Comparison of ENCODE assay signal across 1 cellular context in genomic region chr10:6088721-6089333, GRCh38.
A peak's percentile ranks its signal among the peaks of the same experiment; 100 is the strongest.
TF ChIP-seq lines count a peak whose summit lies in the region.

Gene RBM17, plus strand, starts transcription at chr10:6089034. Its CDS starts 8,032 bp downstream, at chr10:6097066.

TF ChIP-seq in HepG2, 621 proteins besides CTCF, POLR2A, EP300 and RAD21 (continued from another document and continues in another):
- TF ChIP-seq PATZ1 (CRISPR knock-in tag; IDR thresholded peaks at IDR 0.05), result peak; percentile 68
- TF ChIP-seq MEIS2 (CRISPR knock-in tag; IDR thresholded peaks at IDR 0.05), result peak; percentile 58
- TF ChIP-seq ZSCAN22 (CRISPR knock-in tag; IDR thresholded peaks at IDR 0.05), result no peak
- TF ChIP-seq SNAI1 (CRISPR knock-in tag; IDR thresholded peaks at IDR 0.05; ENCODE audit: borderline replicate concordance), result no peak
- no peak for TF ChIP-seq LCORL (IDR thresholded peaks at IDR 0.05)
- TF ChIP-seq LCORL (CRISPR knock-in tag; IDR thresholded peaks at IDR 0.05), result peak; percentile 71
- peak; percentile 42; the same call in 1 of the 2 replicates for TF ChIP-seq TMF1 (CRISPR knock-in tag; IDR thresholded peaks at IDR 0.05; ENCODE audit: low read depth)
- TF ChIP-seq ZNF772 (CRISPR knock-in tag; IDR thresholded peaks at IDR 0.05), result 0 out of 2 replicates have a peak, but pooled peaks have one; percentile 54
- peak; percentile 50; the same call in 1 of the 2 replicates for TF ChIP-seq ZFP36L1 (CRISPR knock-in tag; IDR thresholded peaks at IDR 0.05)
- peak; percentile 76; the same call in 1 of the 2 replicates for TF ChIP-seq ZNF784 (CRISPR knock-in tag; IDR thresholded peaks at IDR 0.05; ENCODE audit: borderline replicate concordance)
- peak; percentile 63; the same call in 1 of the 2 replicates for TF ChIP-seq ZBTB43 (CRISPR knock-in tag; conservative IDR thresholded peaks at IDR 0.05)
- TF ChIP-seq TCF7L2 (IDR thresholded peaks at IDR 0.05; ENCODE audit: low read depth, low read length), result no peak
- 0 out of 2 replicates have a peak, but pooled peaks have one; percentile 39 for TF ChIP-seq NKX3-1 (CRISPR knock-in tag; IDR thresholded peaks at IDR 0.05)
- TF ChIP-seq TFDP2 (CRISPR knock-in tag; IDR thresholded peaks at IDR 0.05), result peak; percentile 82
- peak; percentile 80 for TF ChIP-seq MXD4 (CRISPR knock-in tag; IDR thresholded peaks at IDR 0.05)
- 0 out of 2 replicates have a peak, but pooled peaks have one; percentile 61 for TF ChIP-seq ZNF503 (CRISPR knock-in tag; IDR thresholded peaks at IDR 0.05)
- TF ChIP-seq IKZF5 (CRISPR knock-in tag; IDR thresholded peaks at IDR 0.05), result peak; percentile 88
- TF ChIP-seq ZNF773 (CRISPR knock-in tag; IDR thresholded peaks at IDR 0.05; ENCODE audit: borderline replicate concordance), result peak; percentile 71; the same call in 1 of the 2 replicates
- TF ChIP-seq SRF (IDR thresholded peaks at IDR 0.05; ENCODE audit: low read depth, low read length), result 0 out of 2 replicates have a peak, but pooled peaks have one; percentile 42
- 0 out of 2 replicates have a peak, but pooled peaks have one; percentile 47 for TF ChIP-seq ZNF800 (CRISPR knock-in tag; IDR thresholded peaks at IDR 0.05)
- TF ChIP-seq ZNF530 (CRISPR knock-in tag; IDR thresholded peaks at IDR 0.05; ENCODE audit: low read depth), result no peak
- no peak for TF ChIP-seq ZNF597 (CRISPR knock-in tag; IDR thresholded peaks at IDR 0.05)
- TF ChIP-seq ZNF557 (CRISPR knock-in tag; IDR thresholded peaks at IDR 0.05), result 0 out of 2 replicates have a peak, but pooled peaks have one; percentile 42
- peak; percentile 78 for TF ChIP-seq PHF5A (CRISPR knock-in tag; IDR thresholded peaks at IDR 0.05; ENCODE audit: low read depth, unreplicated experiment)
- no peak for TF ChIP-seq ZNF224 (CRISPR knock-in tag; IDR thresholded peaks at IDR 0.05)
- TF ChIP-seq IKZF4 (CRISPR knock-in tag; IDR thresholded peaks at IDR 0.05; ENCODE audit: borderline replicate concordance, low read depth, not compliant biosample characterization), result peak; percentile 23
- peak; percentile 59; the same call in 1 of the 2 replicates for TF ChIP-seq TBX2 (CRISPR knock-in tag; IDR thresholded peaks at IDR 0.05; ENCODE audit: borderline replicate concordance)
- 0 out of 2 replicates have a peak, but pooled peaks have one; percentile 37 for TF ChIP-seq SP4 (CRISPR knock-in tag; IDR thresholded peaks at IDR 0.05)
- TF ChIP-seq FOXA1 (IDR thresholded peaks at IDR 0.05), result no peak
- TF ChIP-seq FOXA1 (CRISPR knock-in tag; IDR thresholded peaks at IDR 0.05), result 0 out of 2 replicates have a peak, but pooled peaks have one; percentile 36
- TF ChIP-seq ZBTB40 (IDR thresholded peaks at IDR 0.05), result no peak
- TF ChIP-seq ZBTB40 (CRISPR knock-in tag; IDR thresholded peaks at IDR 0.05), result no peak
- no peak for TF ChIP-seq ZBTB1 (CRISPR knock-in tag; IDR thresholded peaks at IDR 0.05; ENCODE audit: borderline replicate concordance)
- TF ChIP-seq ARHGAP35 (CRISPR knock-in tag; IDR thresholded peaks at IDR 0.05; ENCODE audit: borderline replicate concordance), result peak; percentile 30; the same call in 1 of the 2 replicates
- peak; percentile 76; the same call in 1 of the 2 replicates for TF ChIP-seq ZFP1 (CRISPR knock-in tag; IDR thresholded peaks at IDR 0.05)
- TF ChIP-seq BHLHE40 (IDR thresholded peaks at IDR 0.05; ENCODE audit: low read length), result peak; percentile 54; the same call in 1 of the 2 replicates
